26 cellular contexts compared by ENCODE assay signal in genomic region chr4:167119392-167119791, GRCh38.
"Had no signal": no experiment of that assay in that cellular context is flagged by ENCODE, and none has a peak within 500 bp of the region (broad histone marks: within the 10 kb centered on the region; RNA-seq: fewer than 3 reads in every experiment).

No MANE protein-coding gene starts in this region.

- FAIRE-seq: colon, endothelial cell of umbilical vein, islet of Langerhans, keratinocyte had no signal

- H3K36me3 ChIP-seq: esophagus squamous epithelium, gastrocnemius medialis, heart right ventricle, left lung, lower lobe of right lung had no signal

- H3K27ac ChIP-seq: coronary artery, epithelial cell of prostate, esophagus squamous epithelium, gastrocnemius medialis, heart right ventricle, left lung, lower lobe of right lung had no signal

- DNase-seq: dermis blood vessel endothelial cell; dorsolateral prefrontal cortex; effector CD4-positive, alpha-beta T cell; effector memory CD4-positive, alpha-beta T cell; erythroblast; esophagus squamous epithelium; foreskin fibroblast; foreskin melanocyte; gastrocnemius medialis; glutamatergic neuron; head of caudate nucleus; heart right ventricle; hippocampal formation; left cardiac atrium; left lung; left ventricle myocardium superior; lower lobe of right lung; mucosa of descending colon; naive B cell had no signal

- H3K4me3 ChIP-seq: coronary artery, dorsolateral prefrontal cortex, esophagus squamous epithelium, gastrocnemius medialis, heart right ventricle, left lung, lower lobe of right lung, mucosa of descending colon had no signal

- H3K9me3 ChIP-seq: esophagus squamous epithelium, gastrocnemius medialis, heart right ventricle, left lung, lower lobe of right lung, mucosa of descending colon had no signal

- ATAC-seq: esophagus mucosa, gastrocnemius medialis, heart right ventricle, left cardiac atrium, left lung, left ventricle myocardium superior, lower lobe of right lung, mucosa of descending colon had no signal

- H3K4me1 ChIP-seq: gastrocnemius medialis, left lung, lower lobe of right lung had no signal

- H3K27me3 ChIP-seq: dorsolateral prefrontal cortex, gastrocnemius medialis, heart right ventricle, left lung had no signal
